Comparison of ENCODE assay signal across 14 cellular contexts in the genomic region with DNA sequence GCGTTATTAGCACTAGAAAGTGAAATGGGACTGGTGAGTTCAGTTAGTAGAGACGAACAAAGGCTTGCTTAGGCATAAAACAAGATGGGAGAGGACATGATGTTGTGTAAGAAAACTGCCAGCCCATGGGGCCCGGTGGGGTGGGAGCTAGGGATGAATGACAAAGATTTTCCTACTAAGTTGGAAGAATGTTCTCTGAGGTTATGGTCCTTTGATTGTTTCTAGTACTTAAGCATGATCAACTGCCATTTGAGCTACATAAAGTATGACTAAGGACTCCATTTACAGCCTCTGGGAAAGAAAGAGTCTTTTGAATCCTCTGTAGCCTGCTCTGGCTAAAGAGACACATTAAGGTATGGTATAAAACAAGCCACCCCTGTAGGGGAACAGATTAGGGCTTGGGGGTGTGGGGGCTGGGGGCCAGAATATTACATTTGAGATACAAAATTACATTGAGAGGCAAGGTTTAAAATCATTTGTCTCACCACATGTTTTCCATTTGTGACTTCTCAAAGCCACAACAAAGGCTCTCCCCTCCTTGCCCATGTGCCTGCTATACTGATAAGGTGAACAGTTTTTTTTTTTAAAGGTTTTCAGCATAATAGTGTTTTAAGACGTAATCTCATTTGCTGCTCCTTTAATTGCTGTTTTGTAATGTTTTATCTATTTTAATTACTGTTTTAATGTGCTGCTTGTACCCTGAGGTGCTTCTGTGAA.
DNase-seq lines count a peak whose midpoint lies in the region; ATAC-seq and TF ChIP-seq lines count a peak whose summit lies in the region.
"Had no signal": no experiment of that assay in that cellular context is flagged by ENCODE, and none has a peak within 500 bp of the region (broad histone marks: within the 10 kb centered on the region; RNA-seq: fewer than 3 reads in every experiment).

No MANE protein-coding gene starts in this region.

- intact Hi-C loops in MCF 10A (cut with micrococcal nuclease): no loop called here
- intact Hi-C loops in breast epithelium (cut with DNase I; ENCODE audit: low total_unique reads): no loop called here
- intact Hi-C loops in spleen (cut with DNase I; ENCODE audit: low total_unique reads): no loop called here
- intact Hi-C loops in left colon (cut with DNase I, micrococcal nuclease): no loop called here

- 83 to 90% (median 85%) methylated on average over 4 of the region's 4 CpGs for WGBS in spleen, 5 donors

- no peaks in the 10 kb centered on the region for H3K36me3 Mint-ChIP-seq in MCF 10A (ENCODE audit: insufficient read depth, unreplicated experiment)
- peaks cover 4% of the 10 kb centered on the region for H3K36me3 Mint-ChIP-seq in activated naive CD4-positive, alpha-beta T cell treated with anti-CD3 and anti-CD28 coated beads, Interleukin-2, amount 10 ng/mL, durations not matched to agents 7 days and 5 days
- no peaks in the 10 kb centered on the region for H3K36me3 Mint-ChIP-seq in nephron progenitor cell (ENCODE audit: low read depth)

- H3K27me3 Mint-ChIP-seq in MCF 10A (ENCODE audit: insufficient read depth, unreplicated experiment): no peaks in the 10 kb centered on the region
- H3K27me3 Mint-ChIP-seq in activated naive CD4-positive, alpha-beta T cell treated with anti-CD3 and anti-CD28 coated beads, Interleukin-2, amount 10 ng/mL, durations not matched to agents 7 days and 5 days: no peaks in the 10 kb centered on the region
- H3K27me3 Mint-ChIP-seq in nephron progenitor cell (ENCODE audit: low read depth, poor library complexity): peaks cover 8% of the 10 kb centered on the region
- H3K27me3 Mint-ChIP-seq: activated B cell treated with CpG ODN at 0.5 μM for 24 hours had no signal

- H3K36me3 ChIP-seq in breast epithelium: no peaks in the 10 kb centered on the region
- H3K36me3 ChIP-seq in spleen: peaks cover 0 to 2% (median 0%) of the 10 kb centered on the region in 6 donors

- H3K4me1 ChIP-seq in breast epithelium (no peaks in the 10 kb centered on the region), spleen (peaks cover 0 to 25% (median 5%) of the 10 kb centered on the region in 6 donors)

- in situ Hi-C loops in SK-MEL-5 (cut with HindIII; ENCODE audit: low pct_unique_long_range_greater_than_20kb, low sequenced_read_pairs): no loop called here

- TF ChIP-seq POLR2A in breast epithelium (IDR thresholded peaks at IDR 0.05): no peak
- no peak for TF ChIP-seq POLR2A in spleen (IDR thresholded peaks at IDR 0.05)

- H3K27me3 ChIP-seq in breast epithelium: no peaks in the 10 kb centered on the region
- no peaks in the 10 kb centered on the region for H3K27me3 ChIP-seq in spleen (replicated peaks in 1 of 7)

- no peaks in the 10 kb centered on the region for H3K9me3 ChIP-seq in breast epithelium
- H3K9me3 ChIP-seq in spleen: no peaks in the 10 kb centered on the region

- DNase-seq in MCF 10A (ENCODE audit: unreplicated experiment) (no peak), breast epithelium (ENCODE audit: low spot score in 2 of 2) (no peak), SK-MEL-5 (ENCODE audit: low read depth, low spot score) (peak; percentile 4), fibroblast of peridontal ligament (ENCODE audit: extremely low read depth) (peak; percentile 46), spleen (no peak), nephron progenitor cell (no peak), left colon (no peak)
- DNase-seq in activated naive CD4-positive, alpha-beta T cell treated with anti-CD3 and anti-CD28 coated beads, Interleukin-2, amount 10 ng/mL, durations not matched to agents 7 days and 5 days: no peak
- DNase-seq: activated B cell treated with CpG ODN at 0.5 μM for 24 hours; Karpas-422; NCI-H2227 treated with DMSO at 0.1 percent for 48 hours; RPMI8226; stimulated activated CD4-positive, alpha-beta T cell treated with anti-CD3 and anti-CD28 coated beads, Interleukin-4, amount 100 ng/mL, for 1 hour; substantia nigra had no signal

- H3K9me3 Mint-ChIP-seq in MCF 10A (ENCODE audit: unreplicated experiment) (peaks cover 12% of the 10 kb centered on the region), nephron progenitor cell (no peaks in the 10 kb centered on the region)
- no peaks in the 10 kb centered on the region for H3K9me3 Mint-ChIP-seq in activated naive CD4-positive, alpha-beta T cell treated with anti-CD3 and anti-CD28 coated beads, Interleukin-2, amount 10 ng/mL, durations not matched to agents 7 days and 5 days
- H3K9me3 Mint-ChIP-seq: activated B cell treated with CpG ODN at 0.5 μM for 24 hours had no signal

- H3K4me1 Mint-ChIP-seq in MCF 10A (ENCODE audit: insufficient read depth, unreplicated experiment) (peaks cover 11% of the 10 kb centered on the region), nephron progenitor cell (no peaks in the 10 kb centered on the region)
- peaks cover 24% of the 10 kb centered on the region for H3K4me1 Mint-ChIP-seq in activated naive CD4-positive, alpha-beta T cell treated with anti-CD3 and anti-CD28 coated beads, Interleukin-2, amount 10 ng/mL, durations not matched to agents 7 days and 5 days

- H3K4me3 ChIP-seq in breast epithelium (no peak overlapping the region), spleen (no peak overlapping the region)

- no TSS peak for BruUV-seq in MCF 10A (replicated peaks; lab: Mats Ljungman, UMichigan)

- peak overlapping the region; percentile 89 for H3K27ac Mint-ChIP-seq in MCF 10A (ENCODE audit: low read depth, unreplicated experiment)
- H3K27ac Mint-ChIP-seq in activated naive CD4-positive, alpha-beta T cell treated with anti-CD3 and anti-CD28 coated beads, Interleukin-2, amount 10 ng/mL, durations not matched to agents 7 days and 5 days: no peak overlapping the region
- H3K27ac Mint-ChIP-seq in nephron progenitor cell: no peak overlapping the region

- H3K4me3 Mint-ChIP-seq in MCF 10A (ENCODE audit: unreplicated experiment) (no peak overlapping the region), nephron progenitor cell (no peak overlapping the region)
- no peak overlapping the region for H3K4me3 Mint-ChIP-seq in activated naive CD4-positive, alpha-beta T cell treated with anti-CD3 and anti-CD28 coated beads, Interleukin-2, amount 10 ng/mL, durations not matched to agents 7 days and 5 days
- H3K4me3 Mint-ChIP-seq: activated B cell treated with CpG ODN at 0.5 μM for 24 hours had no signal

- POLR2A ChIA-PET in MCF 10A (lab: Yijun Ruan, JAX): interaction anchor here (0.6 to 1.6 kb wide), 5 partner anchors 15 to 211 kb away, joined by 3 to 5 read pairs (median 3); no protein-coding TSS in a partner anchor

- TF ChIP-seq CTCF in MCF 10A (IDR thresholded peaks at IDR 0.05; ENCODE audit: unreplicated experiment): no peak
- TF ChIP-seq CTCF in breast epithelium (IDR thresholded peaks at IDR 0.05): no peak
- no peak for TF ChIP-seq CTCF in spleen (IDR thresholded peaks at IDR 0.05 in 8 of 11, conservative IDR thresholded peaks at IDR 0.05 in 3 of 11)
- no peak for TF ChIP-seq CTCF in nephron progenitor cell (IDR thresholded peaks at IDR 0.05)

- CTCF ChIA-PET in MCF 10A (lab: Yijun Ruan, JAX): interaction anchor here (0.6 to 1.8 kb wide), 5 partner anchors 9 to 200 kb away, joined by 3 to 8 read pairs (median 3); no protein-coding TSS in a partner anchor
- CTCF ChIA-PET in activated naive CD4-positive, alpha-beta T cell treated with anti-CD3 and anti-CD28 coated beads, Interleukin-2, amount 10 ng/mL, durations not matched to agents 7 days and 5 days (lab: Charles Lee): interaction anchor here (1.6 kb wide), 1 partner anchor 9 kb away, joined by 7 read pairs; no protein-coding TSS in a partner anchor

- H3K27ac ChIP-seq in breast epithelium (peak overlapping the region in 1 of 2 donors; percentile 12), spleen (peak overlapping the region in 6 of 8 donors; percentile 61 to 82 (median 72))

- ATAC-seq in left colon: no peak

Comparison
In these comparisons a context has a peak if more than half of its experiments do, and no peak if none do; other contexts are left out.
1. DNase-seq: peak in SK-MEL-5 (single experiment) and fibroblast of peridontal ligament (single experiment); none in MCF 10A (single experiment), breast epithelium (0 of 2), spleen (single experiment), activated naive CD4-positive, alpha-beta T cell treated with anti-CD3 and anti-CD28 coated beads, Interleukin-2, amount 10 ng/mL, durations not matched to agents 7 days and 5 days (single experiment), nephron progenitor cell (single experiment) and left colon (0 of 2).